1 cellular context compared by ENCODE assay signal in the genomic region with DNA sequence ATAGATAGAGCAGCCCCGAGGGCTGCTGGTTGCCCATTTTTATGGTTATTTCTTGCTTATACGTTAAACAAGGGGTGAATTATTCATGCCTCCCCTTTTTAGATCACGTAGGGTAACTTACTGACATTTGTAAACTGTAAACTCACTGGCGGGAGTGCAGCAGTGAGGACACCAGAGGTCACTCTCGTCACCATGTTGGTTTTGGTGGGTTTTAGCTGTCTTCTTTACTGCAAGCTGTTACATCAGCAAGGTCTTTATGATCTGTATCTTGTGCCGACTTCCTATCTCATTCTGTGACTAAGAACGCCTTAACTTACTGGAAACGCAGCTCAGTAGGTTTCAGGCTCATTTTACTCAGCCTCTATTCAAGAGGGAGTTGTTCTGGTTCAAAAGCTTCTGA.
TF ChIP-seq lines count a peak whose summit lies in the region.

No MANE protein-coding gene starts in this region.

TF ChIP-seq in H1, 55 proteins besides CTCF, POLR2A, EP300 and RAD21:
- no peak for TF ChIP-seq GABPA (IDR thresholded peaks at IDR 0.05; ENCODE audit: borderline replicate concordance, insufficient read depth, low read length)
- TF ChIP-seq CEBPB (IDR thresholded peaks at IDR 0.05; ENCODE audit: low read depth, low read length) = peak; percentile 65; the same call in 1 of the 2 replicates
- no peak for TF ChIP-seq BACH1 (IDR thresholded peaks at IDR 0.05; ENCODE audit: low read length)
- TF ChIP-seq SIX5 (IDR thresholded peaks at IDR 0.05; ENCODE audit: low read depth, low read length) = no peak
- TF ChIP-seq SRF (IDR thresholded peaks at IDR 0.05; ENCODE audit: low read depth, low read length) = no peak
- no peak for TF ChIP-seq TBP (IDR thresholded peaks at IDR 0.05; ENCODE audit: low read depth, low read length)
- TF ChIP-seq SIRT6 (IDR thresholded peaks at IDR 0.05; ENCODE audit: low read length) = no peak
- TF ChIP-seq SAP30 (IDR thresholded peaks at IDR 0.05; ENCODE audit: insufficient read depth, insufficient replicate concordance, low read length) = no peak
TF ChIP-seq in H1: peak in this region for 1.
